Comparison of ENCODE assay signal across 1 cellular context in the genomic region with DNA sequence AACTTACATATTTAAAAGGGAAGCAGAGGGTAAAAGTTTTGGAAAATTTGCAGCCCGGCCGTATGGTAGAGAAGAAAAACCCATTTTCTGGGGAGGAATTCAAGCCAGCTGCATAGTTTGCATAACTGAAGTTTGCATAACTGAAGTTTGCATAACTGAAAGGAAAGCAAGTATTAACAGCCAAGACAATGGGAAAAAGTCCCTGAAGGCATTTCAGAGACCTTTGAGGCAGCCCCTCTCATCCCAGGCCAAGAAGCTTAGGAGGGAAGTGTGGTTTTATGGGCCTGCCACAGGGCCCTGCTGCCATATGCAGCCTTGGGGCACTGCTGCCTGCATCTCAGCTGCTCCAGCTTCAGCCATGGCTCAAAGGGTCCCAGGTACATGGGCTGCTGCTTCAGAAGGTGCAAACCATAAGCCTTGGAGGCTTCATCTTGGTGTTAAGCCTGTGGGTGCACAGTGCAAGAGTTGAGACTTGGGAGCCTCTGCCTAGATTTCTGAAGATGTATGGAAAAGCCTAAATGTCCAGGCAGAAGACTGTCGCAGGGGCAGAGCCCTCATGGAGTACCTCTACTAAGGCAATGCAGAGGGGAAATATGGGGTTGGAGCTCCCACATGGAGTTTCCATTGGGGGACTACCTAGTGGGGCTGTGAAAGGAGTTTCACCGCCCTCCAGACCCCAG.
TF ChIP-seq lines count a peak whose summit lies in the region.

No MANE protein-coding gene starts in this region.

TF ChIP-seq in GM23338, 12 proteins besides CTCF, POLR2A, EP300 and RAD21 (continued from another document):
- TF ChIP-seq, protein P1, sequence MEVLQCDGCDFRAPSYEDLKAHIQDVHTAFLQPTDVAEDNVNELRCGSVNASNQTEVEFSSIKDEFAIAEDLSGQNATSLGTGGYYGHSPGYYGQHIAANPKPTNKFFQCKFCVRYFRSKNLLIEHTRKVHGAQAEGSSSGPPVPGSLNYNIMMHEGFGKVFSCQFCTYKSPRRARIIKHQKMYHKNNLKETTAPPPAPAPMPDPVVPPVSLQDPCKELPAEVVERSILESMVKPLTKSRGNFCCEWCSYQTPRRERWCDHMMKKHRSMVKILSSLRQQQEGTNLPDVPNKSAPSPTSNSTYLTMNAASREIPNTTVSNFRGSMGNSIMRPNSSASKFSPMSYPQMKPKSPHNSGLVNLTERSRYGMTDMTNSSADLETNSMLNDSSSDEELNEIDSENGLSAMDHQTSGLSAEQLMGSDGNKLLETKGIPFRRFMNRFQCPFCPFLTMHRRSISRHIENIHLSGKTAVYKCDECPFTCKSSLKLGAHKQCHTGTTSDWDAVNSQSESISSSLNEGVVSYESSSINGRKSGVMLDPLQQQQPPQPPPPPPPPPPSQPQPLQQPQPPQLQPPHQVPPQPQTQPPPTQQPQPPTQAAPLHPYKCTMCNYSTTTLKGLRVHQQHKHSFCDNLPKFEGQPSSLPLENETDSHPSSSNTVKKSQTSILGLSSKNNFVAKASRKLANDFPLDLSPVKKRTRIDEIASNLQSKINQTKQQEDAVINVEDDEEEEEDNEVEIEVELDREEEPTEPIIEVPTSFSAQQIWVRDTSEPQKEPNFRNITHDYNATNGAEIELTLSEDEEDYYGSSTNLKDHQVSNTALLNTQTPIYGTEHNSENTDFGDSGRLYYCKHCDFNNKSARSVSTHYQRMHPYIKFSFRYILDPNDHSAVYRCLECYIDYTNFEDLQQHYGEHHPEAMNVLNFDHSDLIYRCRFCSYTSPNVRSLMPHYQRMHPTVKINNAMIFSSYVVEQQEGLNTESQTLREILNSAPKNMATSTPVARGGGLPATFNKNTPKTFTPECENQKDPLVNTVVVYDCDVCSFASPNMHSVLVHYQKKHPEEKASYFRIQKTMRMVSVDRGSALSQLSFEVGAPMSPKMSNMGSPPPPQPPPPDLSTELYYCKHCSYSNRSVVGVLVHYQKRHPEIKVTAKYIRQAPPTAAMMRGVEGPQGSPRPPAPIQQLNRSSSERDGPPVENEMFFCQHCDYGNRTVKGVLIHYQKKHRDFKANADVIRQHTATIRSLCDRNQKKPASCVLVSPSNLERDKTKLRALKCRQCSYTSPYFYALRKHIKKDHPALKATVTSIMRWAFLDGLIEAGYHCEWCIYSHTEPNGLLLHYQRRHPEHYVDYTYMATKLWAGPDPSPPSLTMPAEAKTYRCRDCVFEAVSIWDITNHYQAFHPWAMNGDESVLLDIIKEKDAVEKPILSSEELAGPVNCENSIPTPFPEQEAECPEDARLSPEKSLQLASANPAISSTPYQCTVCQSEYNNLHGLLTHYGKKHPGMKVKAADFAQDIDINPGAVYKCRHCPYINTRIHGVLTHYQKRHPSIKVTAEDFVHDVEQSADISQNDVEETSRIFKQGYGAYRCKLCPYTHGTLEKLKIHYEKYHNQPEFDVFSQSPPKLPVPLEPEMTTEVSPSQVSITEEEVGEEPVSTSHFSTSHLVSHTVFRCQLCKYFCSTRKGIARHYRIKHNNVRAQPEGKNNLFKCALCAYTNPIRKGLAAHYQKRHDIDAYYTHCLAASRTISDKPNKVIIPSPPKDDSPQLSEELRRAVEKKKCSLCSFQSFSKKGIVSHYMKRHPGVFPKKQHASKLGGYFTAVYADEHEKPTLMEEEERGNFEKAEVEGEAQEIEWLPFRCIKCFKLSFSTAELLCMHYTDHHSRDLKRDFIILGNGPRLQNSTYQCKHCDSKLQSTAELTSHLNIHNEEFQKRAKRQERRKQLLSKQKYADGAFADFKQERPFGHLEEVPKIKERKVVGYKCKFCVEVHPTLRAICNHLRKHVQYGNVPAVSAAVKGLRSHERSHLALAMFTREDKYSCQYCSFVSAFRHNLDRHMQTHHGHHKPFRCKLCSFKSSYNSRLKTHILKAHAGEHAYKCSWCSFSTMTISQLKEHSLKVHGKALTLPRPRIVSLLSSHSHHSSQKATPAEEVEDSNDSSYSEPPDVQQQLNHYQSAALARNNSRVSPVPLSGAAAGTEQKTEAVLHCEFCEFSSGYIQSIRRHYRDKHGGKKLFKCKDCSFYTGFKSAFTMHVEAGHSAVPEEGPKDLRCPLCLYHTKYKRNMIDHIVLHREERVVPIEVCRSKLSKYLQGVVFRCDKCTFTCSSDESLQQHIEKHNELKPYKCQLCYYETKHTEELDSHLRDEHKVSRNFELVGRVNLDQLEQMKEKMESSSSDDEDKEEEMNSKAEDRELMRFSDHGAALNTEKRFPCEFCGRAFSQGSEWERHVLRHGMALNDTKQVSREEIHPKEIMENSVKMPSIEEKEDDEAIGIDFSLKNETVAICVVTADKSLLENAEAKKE (CRISPR knock-in tag; IDR thresholded peaks at IDR 0.05): no peak
- no peak for TF ChIP-seq CREB1 (CRISPR knock-in tag; IDR thresholded peaks at IDR 0.05; ENCODE audit: low read depth)
- TF ChIP-seq, protein P2, sequence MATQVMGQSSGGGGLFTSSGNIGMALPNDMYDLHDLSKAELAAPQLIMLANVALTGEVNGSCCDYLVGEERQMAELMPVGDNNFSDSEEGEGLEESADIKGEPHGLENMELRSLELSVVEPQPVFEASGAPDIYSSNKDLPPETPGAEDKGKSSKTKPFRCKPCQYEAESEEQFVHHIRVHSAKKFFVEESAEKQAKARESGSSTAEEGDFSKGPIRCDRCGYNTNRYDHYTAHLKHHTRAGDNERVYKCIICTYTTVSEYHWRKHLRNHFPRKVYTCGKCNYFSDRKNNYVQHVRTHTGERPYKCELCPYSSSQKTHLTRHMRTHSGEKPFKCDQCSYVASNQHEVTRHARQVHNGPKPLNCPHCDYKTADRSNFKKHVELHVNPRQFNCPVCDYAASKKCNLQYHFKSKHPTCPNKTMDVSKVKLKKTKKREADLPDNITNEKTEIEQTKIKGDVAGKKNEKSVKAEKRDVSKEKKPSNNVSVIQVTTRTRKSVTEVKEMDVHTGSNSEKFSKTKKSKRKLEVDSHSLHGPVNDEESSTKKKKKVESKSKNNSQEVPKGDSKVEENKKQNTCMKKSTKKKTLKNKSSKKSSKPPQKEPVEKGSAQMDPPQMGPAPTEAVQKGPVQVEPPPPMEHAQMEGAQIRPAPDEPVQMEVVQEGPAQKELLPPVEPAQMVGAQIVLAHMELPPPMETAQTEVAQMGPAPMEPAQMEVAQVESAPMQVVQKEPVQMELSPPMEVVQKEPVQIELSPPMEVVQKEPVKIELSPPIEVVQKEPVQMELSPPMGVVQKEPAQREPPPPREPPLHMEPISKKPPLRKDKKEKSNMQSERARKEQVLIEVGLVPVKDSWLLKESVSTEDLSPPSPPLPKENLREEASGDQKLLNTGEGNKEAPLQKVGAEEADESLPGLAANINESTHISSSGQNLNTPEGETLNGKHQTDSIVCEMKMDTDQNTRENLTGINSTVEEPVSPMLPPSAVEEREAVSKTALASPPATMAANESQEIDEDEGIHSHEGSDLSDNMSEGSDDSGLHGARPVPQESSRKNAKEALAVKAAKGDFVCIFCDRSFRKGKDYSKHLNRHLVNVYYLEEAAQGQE (IDR thresholded peaks at IDR 0.05; ENCODE audit: unreplicated experiment): no peak
- TF ChIP-seq EZH2 (IDR thresholded peaks at IDR 0.05; ENCODE audit: low read depth, unreplicated experiment): no peak
- TF ChIP-seq STAT1 (IDR thresholded peaks at IDR 0.05; ENCODE audit: unreplicated experiment): no peak
- TF ChIP-seq, protein P3, sequence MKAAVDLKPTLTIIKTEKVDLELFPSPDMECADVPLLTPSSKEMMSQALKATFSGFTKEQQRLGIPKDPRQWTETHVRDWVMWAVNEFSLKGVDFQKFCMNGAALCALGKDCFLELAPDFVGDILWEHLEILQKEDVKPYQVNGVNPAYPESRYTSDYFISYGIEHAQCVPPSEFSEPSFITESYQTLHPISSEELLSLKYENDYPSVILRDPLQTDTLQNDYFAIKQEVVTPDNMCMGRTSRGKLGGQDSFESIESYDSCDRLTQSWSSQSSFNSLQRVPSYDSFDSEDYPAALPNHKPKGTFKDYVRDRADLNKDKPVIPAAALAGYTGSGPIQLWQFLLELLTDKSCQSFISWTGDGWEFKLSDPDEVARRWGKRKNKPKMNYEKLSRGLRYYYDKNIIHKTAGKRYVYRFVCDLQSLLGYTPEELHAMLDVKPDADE (IDR thresholded peaks at IDR 0.05): no peak
